Comparison of ENCODE assay signal across 1 cellular context in genomic region chr17:7464081-7464480, GRCh38.
TF ChIP-seq lines count a peak whose summit lies in the region.

No MANE protein-coding gene starts in this region.

TF ChIP-seq in HEK293, 187 proteins besides CTCF, POLR2A, EP300 and RAD21:
- TF ChIP-seq ZNF600 (tag by site-specific recombination; IDR thresholded peaks at IDR 0.05) (peak; percentile 34; the same call in 1 of the 2 replicates), ZBTB49 (tag by site-specific recombination; IDR thresholded peaks at IDR 0.05; ENCODE audit: low read depth) (no peak)
